8 cellular contexts compared by ENCODE assay signal in genomic region chr4:181562399-181562798, GRCh38.
"Had no signal": no experiment of that assay in that cellular context is flagged by ENCODE, and none has a peak within 500 bp of the region (broad histone marks: within the 10 kb centered on the region; RNA-seq: fewer than 3 reads in every experiment).

No MANE protein-coding gene starts in this region.

- H3K27ac Mint-ChIP-seq: H9, HFFc6 had no signal

- H3K4me3 Mint-ChIP-seq: H9, HFFc6 had no signal

- H3K27ac ChIP-seq: GM23248 had no signal

- H3K9me3 Mint-ChIP-seq: HFFc6 had no signal

- H3K9me3 ChIP-seq: HAP-1 had no signal

- H3K36me3 ChIP-seq: HAP-1 had no signal

- ATAC-seq: HCT116 had no signal

- H3K4me3 ChIP-seq: GM23248, HAP-1 had no signal

- H3K9ac ChIP-seq: GM23248 had no signal

- H3K4me1 ChIP-seq: HAP-1 had no signal

- DNase-seq: GM23248, GOT3, H7, H9, HCEC 1CT, HFFc6 had no signal

- H2AFZ ChIP-seq: GM23248 had no signal
